In the genomic region with DNA sequence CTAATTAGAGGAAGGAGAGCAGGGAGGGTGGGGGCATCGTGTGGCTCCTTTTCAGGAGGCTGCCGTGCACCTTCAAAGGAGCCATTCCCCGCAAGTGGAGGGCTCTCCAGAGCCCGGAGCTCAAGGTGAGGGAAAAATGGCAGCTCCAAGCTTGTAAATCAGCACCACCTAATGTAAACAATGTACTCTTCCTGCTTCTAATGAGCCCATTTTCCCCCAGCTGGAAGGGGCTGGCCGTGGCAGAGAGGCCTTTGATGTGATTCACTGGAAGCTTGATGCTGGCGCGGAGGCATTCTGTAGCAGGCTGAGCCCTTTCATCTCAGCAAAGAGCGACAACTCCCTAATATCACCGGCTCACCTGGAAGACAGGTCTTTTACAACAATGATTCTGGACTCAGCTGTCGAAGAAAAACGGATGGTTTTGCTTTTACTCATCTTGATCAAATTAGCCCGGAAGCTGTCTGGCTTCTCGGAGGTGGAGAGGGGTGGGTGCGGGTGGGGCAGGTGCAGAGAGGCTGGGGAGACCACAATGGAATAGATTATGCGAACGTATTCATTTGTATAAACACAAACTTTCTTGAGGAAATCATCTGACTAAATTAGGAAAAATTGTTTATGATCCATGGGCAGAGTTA, we compare ENCODE assay signal across 15 cellular contexts.
DNase-seq lines count a peak whose midpoint lies in the region; ATAC-seq and TF ChIP-seq lines count a peak whose summit lies in the region.
"Had no signal": no experiment of that assay in that cellular context is flagged by ENCODE, and none has a peak within 500 bp of the region (broad histone marks: within the 10 kb centered on the region; RNA-seq: fewer than 3 reads in every experiment).

No MANE protein-coding gene starts in this region.

- no peaks in the 10 kb centered on the region for H3K9me3 ChIP-seq in BLaER1
- H3K9me3 ChIP-seq: uterus had no signal

- no peaks in the 10 kb centered on the region for H3K27me3 ChIP-seq in BLaER1
- peaks cover 0 to 6% (median 0%) of the 10 kb centered on the region in 45 donors for H3K27me3 ChIP-seq in dorsolateral prefrontal cortex
- H3K27me3 ChIP-seq: uterus had no signal

- H4K20me1 ChIP-seq in BLaER1: no peaks in the 10 kb centered on the region

- H3K4me3 ChIP-seq in BLaER1 (no peak overlapping the region), dorsolateral prefrontal cortex (no peak overlapping the region)
- H3K4me3 ChIP-seq: uterus had no signal

- peak overlapping the region; percentile 61 for H3K4me2 ChIP-seq in BLaER1

- H3K27ac ChIP-seq in BLaER1: no peak overlapping the region
- no peak overlapping the region for H3K27ac ChIP-seq in dorsolateral prefrontal cortex
- H3K27ac ChIP-seq: epithelial cell of prostate, parathyroid adenoma, uterus had no signal

- H3K4me1 ChIP-seq in BLaER1: peaks cover 5% of the 10 kb centered on the region; the same call in 1 of the 2 replicates
- H3K4me1 ChIP-seq: parathyroid adenoma, uterus had no signal

- no peaks in the 10 kb centered on the region for H3K36me3 ChIP-seq in BLaER1
- H3K36me3 ChIP-seq: uterus had no signal

- CTCF ChIA-PET in HEK293T (lab: Yijun Ruan, JAX): no interaction called here

- intact Hi-C loops in dorsolateral prefrontal cortex (cut with DNase I): no loop called here

- TF ChIP-seq CTCF in dorsolateral prefrontal cortex (IDR thresholded peaks at IDR 0.05 in 54 of 56, conservative IDR thresholded peaks at IDR 0.05 in 2 of 56; ENCODE audit: low read depth in 1 of 56, partially characterized antibody in 56 of 56): no peak

- ATAC-seq in esophagus mucosa: peak; percentile 31

- DNase-seq in ELF-1 (ENCODE audit: low read depth, low spot score) (peak; percentile 77), NCI-H774 (lab: John Stamatoyannopoulos, UW) (peak; percentile 12), HEK293T (ENCODE audit: extremely low spot score) (no peak), DMS 273 (lab: John Stamatoyannopoulos, UW; ENCODE audit: unreplicated experiment) (no peak), dorsolateral prefrontal cortex (no peak), NOMO-1 treated with DMSO at 0.1 percent for 48 hours (lab: John Stamatoyannopoulos, UW; ENCODE audit: unreplicated experiment) (no peak)
- DNase-seq: activated CD4-positive, CD25-positive, alpha-beta regulatory T cell treated with anti-CD3 and anti-CD28 coated beads, Interleukin-2, amount 50 U/mL, for 72 hours; DMS 273 treated with DMSO at 0.1 percent for 48 hours; GOT3; NCI-H524; uterus had no signal

- POLR2A ChIA-PET in HEK293T (lab: Yijun Ruan, JAX): no interaction called here

- no peak overlapping the region for H3K9ac ChIP-seq in BLaER1
- H3K9ac ChIP-seq: parathyroid adenoma had no signal

TF ChIP-seq in HEK293T, 16 proteins besides CTCF, POLR2A, EP300 and RAD21:
- TF ChIP-seq CTBP1 (IDR thresholded peaks at IDR 0.05; ENCODE audit: borderline replicate concordance): no peak
- TF ChIP-seq BHLHE40 (IDR thresholded peaks at IDR 0.05; ENCODE audit: borderline replicate concordance): no peak
- TF ChIP-seq ELF4 (IDR thresholded peaks at IDR 0.05): no peak
- TF ChIP-seq SUZ12 (IDR thresholded peaks at IDR 0.05): no peak
- no peak for TF ChIP-seq L3MBTL2 (conservative IDR thresholded peaks at IDR 0.05)

Comparison
In these comparisons a context has a peak if more than half of its experiments do, and no peak if none do; other contexts are left out.
1. DNase-seq: peak in ELF-1 (single experiment) and NCI-H774 (single experiment); none in HEK293T (single experiment), DMS 273 (single experiment), dorsolateral prefrontal cortex (0 of 10) and NOMO-1 treated with DMSO at 0.1 percent for 48 hours (single experiment).